In genomic region chr2:149375801-149376349, GRCh38 we compare ENCODE assay signal across 20 cellular contexts. TPM values are rescaled to one million over a fixed set of nuclear protein-coding genes. Genes with fewer than 3 reads are reported as not detected.
DNase-seq lines count a peak whose midpoint lies in the region; ATAC-seq lines count a peak whose summit lies in the region.
"Had no signal": no experiment of that assay in that cellular context is flagged by ENCODE, and none has a peak within 500 bp of the region (broad histone marks: within the 10 kb centered on the region; RNA-seq: fewer than 3 reads in every experiment).

No MANE protein-coding gene starts in this region.

- H3K36me3 ChIP-seq in ectodermal cell (ENCODE audit: control insufficient read depth, insufficient read depth, low read length) (no peaks in the 10 kb centered on the region), neuron (ENCODE audit: insufficient read depth, low read length) (no peaks in the 10 kb centered on the region)
- H3K36me3 ChIP-seq: BLaER1, heart left ventricle, thoracic aorta had no signal

- peaks cover 10% of the 10 kb centered on the region for H3K9me3 Mint-ChIP-seq in natural killer cell treated with Interleukin-12 subunit alpha and Interleukin-12 subunit beta and Interleukin-15 and Interleukin-18, amount 100 ng/mL, for 72 hours
- H3K9me3 Mint-ChIP-seq: activated T-cell treated with anti-CD3 and anti-CD28 coated beads, Interleukin-2, amount 50 U/mL, for 4 hours had no signal

- no peaks in the 10 kb centered on the region for H3K4me1 Mint-ChIP-seq in natural killer cell treated with Interleukin-12 subunit alpha and Interleukin-12 subunit beta and Interleukin-15 and Interleukin-18, amount 100 ng/mL, for 72 hours (ENCODE audit: low read depth in 2 of 2)

- WGBS in ectodermal cell, 2 experiments = 56 to 57% methylated on average over 8 of the region's 8 CpGs

- H3K9me3 ChIP-seq in ectodermal cell (ENCODE audit: control insufficient read depth, low read length) = no peaks in the 10 kb centered on the region
- no peaks in the 10 kb centered on the region for H3K9me3 ChIP-seq in neuron (ENCODE audit: low read length)
- H3K9me3 ChIP-seq: BLaER1, heart left ventricle, thoracic aorta had no signal

- H3K27me3 Mint-ChIP-seq in natural killer cell treated with Interleukin-12 subunit alpha and Interleukin-12 subunit beta and Interleukin-15 and Interleukin-18, amount 100 ng/mL, for 72 hours = peaks cover 0 to 6% of the 10 kb centered on the region in 2 donors

- no peak overlapping the region for H3K27ac Mint-ChIP-seq in natural killer cell treated with Interleukin-12 subunit alpha and Interleukin-12 subunit beta and Interleukin-15 and Interleukin-18, amount 100 ng/mL, for 72 hours

- no peaks in the 10 kb centered on the region for H3K36me3 Mint-ChIP-seq in natural killer cell treated with Interleukin-12 subunit alpha and Interleukin-12 subunit beta and Interleukin-15 and Interleukin-18, amount 100 ng/mL, for 72 hours

- H3K4me3 Mint-ChIP-seq in natural killer cell treated with Interleukin-12 subunit alpha and Interleukin-12 subunit beta and Interleukin-15 and Interleukin-18, amount 100 ng/mL, for 72 hours = no peak overlapping the region
- H3K4me3 Mint-ChIP-seq: activated T-cell treated with anti-CD3 and anti-CD28 coated beads, Interleukin-2, amount 50 U/mL, for 4 hours had no signal

- DNase-seq in DMS153 treated with DMSO at 0.1 percent for 48 hours (lab: John Stamatoyannopoulos, UW; ENCODE audit: unreplicated experiment) (peak; percentile 35), RPMI7951 (ENCODE audit: low read depth) (peak; percentile 52), OCI-M1 (lab: John Stamatoyannopoulos, UW) (no peak), DMS114 treated with DMSO at 0.1 percent for 48 hours (lab: John Stamatoyannopoulos, UW; ENCODE audit: unreplicated experiment) (no peak)
- no peak for DNase-seq in natural killer cell treated with Interleukin-12 subunit alpha and Interleukin-12 subunit beta and Interleukin-15 and Interleukin-18, amount 100 ng/mL, for 72 hours (ENCODE audit: low spot score)
- DNase-seq: activated T-cell treated with anti-CD3 and anti-CD28 coated beads, Interleukin-2, amount 50 U/mL, for 4 hours; DMS79; GOT3; heart left ventricle; kidney glomerular epithelial cell; NCI-H1694; NCI-H524 treated with DMSO at 0.1 percent for 48 hours; stimulated activated CD4-positive, alpha-beta T cell treated with anti-CD3 and anti-CD28 coated beads, Interleukin-4, amount 100 ng/mL, for 24 hours had no signal

- H3K4me3 ChIP-seq in ectodermal cell (ENCODE audit: insufficient read depth, low read depth, low read length) (no peak overlapping the region), neuron (ENCODE audit: low read length) (peak overlapping the region; percentile 32)
- H3K4me3 ChIP-seq: BLaER1, heart left ventricle, SK-N-MC, thoracic aorta had no signal

- peak overlapping the region; percentile 11 for H2AFZ ChIP-seq in neuron (ENCODE audit: low read depth, low read length)

- H3K4me1 ChIP-seq in ectodermal cell (ENCODE audit: control insufficient read depth, insufficient read depth, low read length) = peaks cover 18% of the 10 kb centered on the region
- peaks cover 19% of the 10 kb centered on the region for H3K4me1 ChIP-seq in neuron (ENCODE audit: insufficient read depth, low read length)
- H3K4me1 ChIP-seq: BLaER1, heart left ventricle had no signal

- no peak for ATAC-seq in GM18519 (IDR thresholded peaks at IDR 0.05; ENCODE audit: low FRiP score, unreplicated experiment)
- no peak for ATAC-seq in natural killer cell treated with Interleukin-12 subunit alpha and Interleukin-12 subunit beta and Interleukin-15 and Interleukin-18, amount 100 ng/mL, for 72 hours
- ATAC-seq: activated T-cell treated with anti-CD3 and anti-CD28 coated beads, Interleukin-2, amount 50 U/mL, for 4 hours; heart left ventricle had no signal

- H3K27me3 ChIP-seq in ectodermal cell (ENCODE audit: control insufficient read depth, insufficient read depth, low read length, poor library complexity, severe bottlenecking) (no peaks in the 10 kb centered on the region), neuron (ENCODE audit: insufficient read depth, low read length) (no peaks in the 10 kb centered on the region)
- H3K27me3 ChIP-seq: BLaER1 had no signal

- H3K27ac ChIP-seq in ectodermal cell (ENCODE audit: insufficient read depth, low read depth, low read length, poor library complexity, severe bottlenecking) = peak overlapping the region; percentile 84
- H3K27ac ChIP-seq: BLaER1, heart left ventricle, SK-N-MC, thoracic aorta had no signal

RNA-seq across cellular contexts. Expression of gene LYPD6, which starts 45.5 kb away (rescaled TPM):
- total RNA-seq in RPMI7951 (2014; rRNA removed; shearing (Covaris generic)) = 16.1 and 19.5 TPM in 2 replicates
- polyA plus RNA-seq in ectodermal cell (2013, experiment 1 of 4) = 4.2 TPM
- polyA plus RNA-seq in ectodermal cell (2013, experiment 2 of 4) = 3.5 TPM
- 2.9 TPM for polyA plus RNA-seq in ectodermal cell (2013, experiment 3 of 4)
- polyA plus RNA-seq in ectodermal cell (2013, experiment 4 of 4) = 3.2 TPM
- total RNA-seq in natural killer cell treated with Interleukin-12 subunit alpha and Interleukin-12 subunit beta and Interleukin-15 and Interleukin-18, amount 100 ng/mL, for 72 hours = not detected
- total RNA-seq: activated T-cell treated with anti-CD3 and anti-CD28 coated beads, Interleukin-2, amount 50 U/mL, for 4 hours; OCI-LY7 had no signal

Comparison
In these comparisons a context has a peak if more than half of its experiments do, and no peak if none do; other contexts are left out.
1. DNase-seq: peak in DMS153 treated with DMSO at 0.1 percent for 48 hours (single experiment) and RPMI7951 (single experiment); none in OCI-M1 (single experiment), DMS114 treated with DMSO at 0.1 percent for 48 hours (single experiment) and natural killer cell treated with Interleukin-12 subunit alpha and Interleukin-12 subunit beta and Interleukin-15 and Interleukin-18, amount 100 ng/mL, for 72 hours (single experiment).
2. RNA of gene LYPD6, which starts 45.5 kb away (total RNA-seq): 16.1 to 19.5 TPM in RPMI7951; not detected in natural killer cell treated with Interleukin-12 subunit alpha and Interleukin-12 subunit beta and Interleukin-15 and Interleukin-18, amount 100 ng/mL, for 72 hours; every median in the first group is over 10 times any median in the second.